In the genomic region with DNA sequence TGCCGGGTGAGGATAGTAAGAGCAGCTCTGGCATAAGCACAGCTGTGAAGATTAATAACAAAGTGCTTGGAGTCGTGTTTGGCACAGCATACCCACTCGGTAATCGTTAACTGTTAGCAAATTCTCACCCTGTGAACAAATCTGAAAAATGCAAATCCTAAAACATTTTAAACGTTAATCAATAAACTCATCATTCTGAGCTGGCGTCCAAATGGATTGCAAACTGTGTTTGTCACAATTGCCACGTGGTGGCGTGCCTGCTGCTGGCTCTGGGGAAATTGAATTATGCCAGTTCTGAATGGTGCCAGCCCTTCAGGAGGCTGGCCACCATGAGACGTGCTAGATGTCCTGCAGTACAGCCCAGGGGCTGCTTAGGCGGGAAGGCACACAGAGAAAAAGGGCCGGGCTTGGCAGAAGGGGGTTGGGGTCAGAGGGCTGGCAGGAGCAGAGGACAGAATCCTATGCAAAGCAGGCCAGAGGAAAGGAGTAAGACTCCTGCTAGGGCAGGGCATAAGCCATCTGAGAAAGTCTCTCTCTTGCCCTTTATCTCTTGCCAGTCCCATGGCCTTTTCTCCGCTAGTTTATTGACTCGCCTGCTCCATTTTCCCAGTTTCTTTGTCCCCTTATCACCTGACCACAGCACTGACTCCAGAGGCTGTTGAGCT, we compare ENCODE assay signal across 9 cellular contexts. TPM values are rescaled to one million over a fixed set of nuclear protein-coding genes. Genes with fewer than 3 reads are reported as not detected.
DNase-seq lines count a peak whose midpoint lies in the region; ATAC-seq lines count a peak whose summit lies in the region.
"Had no signal": no experiment of that assay in that cellular context is flagged by ENCODE, and none has a peak within 500 bp of the region (broad histone marks: within the 10 kb centered on the region; RNA-seq: fewer than 3 reads in every experiment).

No MANE protein-coding gene starts in this region.

- no peaks in the 10 kb centered on the region for H3K4me1 Mint-ChIP-seq in activated CD4-positive, alpha-beta T cell treated with anti-CD3 and anti-CD28 coated beads for 36 hours
- H3K4me1 Mint-ChIP-seq in activated CD4-positive, alpha-beta T cell treated with anti-CD3 and anti-CD28 coated beads, Interleukin-2, amount 10 ng/mL, durations not matched to agents 24 days and 14 days = peaks cover 3% of the 10 kb centered on the region
- H3K4me1 Mint-ChIP-seq in activated naive CD8-positive, alpha-beta T cell treated with anti-CD3 and anti-CD28 coated beads, Interleukin-2, amount 50 U/mL, for 24 hours = peaks cover 17% of the 10 kb centered on the region
- peaks cover 3 to 11% of the 10 kb centered on the region in 2 donors for H3K4me1 Mint-ChIP-seq in natural killer cell treated with Interleukin-12 subunit alpha and Interleukin-12 subunit beta and Interleukin-15 and Interleukin-18, amount 100 ng/mL, for 72 hours (ENCODE audit: low read depth in 2 of 2)

- H3K36me3 Mint-ChIP-seq in activated CD4-positive, alpha-beta T cell treated with anti-CD3 and anti-CD28 coated beads for 36 hours (ENCODE audit: low read depth) = no peaks in the 10 kb centered on the region
- H3K36me3 Mint-ChIP-seq in activated CD4-positive, alpha-beta T cell treated with anti-CD3 and anti-CD28 coated beads, Interleukin-2, amount 10 ng/mL, durations not matched to agents 24 days and 14 days (ENCODE audit: low read depth) = no peaks in the 10 kb centered on the region
- H3K36me3 Mint-ChIP-seq in activated naive CD8-positive, alpha-beta T cell treated with anti-CD3 and anti-CD28 coated beads, Interleukin-2, amount 50 U/mL, for 24 hours (ENCODE audit: low read depth) = no peaks in the 10 kb centered on the region
- no peaks in the 10 kb centered on the region for H3K36me3 Mint-ChIP-seq in natural killer cell treated with Interleukin-12 subunit alpha and Interleukin-12 subunit beta and Interleukin-15 and Interleukin-18, amount 100 ng/mL, for 72 hours
- H3K36me3 Mint-ChIP-seq: naive B cell had no signal

- H3K4me3 Mint-ChIP-seq in activated CD4-positive, alpha-beta T cell treated with anti-CD3 and anti-CD28 coated beads for 36 hours = no peak overlapping the region
- no peak overlapping the region for H3K4me3 Mint-ChIP-seq in activated CD4-positive, alpha-beta T cell treated with anti-CD3 and anti-CD28 coated beads, Interleukin-2, amount 10 ng/mL, durations not matched to agents 24 days and 14 days
- no peak overlapping the region for H3K4me3 Mint-ChIP-seq in activated naive CD8-positive, alpha-beta T cell treated with anti-CD3 and anti-CD28 coated beads, Interleukin-2, amount 50 U/mL, for 24 hours
- H3K4me3 Mint-ChIP-seq in natural killer cell treated with Interleukin-12 subunit alpha and Interleukin-12 subunit beta and Interleukin-15 and Interleukin-18, amount 100 ng/mL, for 72 hours = no peak overlapping the region

- DNase-seq in activated CD4-positive, alpha-beta T cell treated with anti-CD3 and anti-CD28 coated beads for 36 hours = peak; percentile 49
- no peak for DNase-seq in activated CD4-positive, alpha-beta T cell treated with anti-CD3 and anti-CD28 coated beads, Interleukin-2, amount 10 ng/mL, durations not matched to agents 24 days and 14 days
- DNase-seq in NCI-H2171 treated with DMSO at 0.1 percent for 48 hours (lab: John Stamatoyannopoulos, UW) (peak; percentile 26), cerebellar cortex (ENCODE audit: low spot score) (peak; percentile 85), substantia nigra (lab: John Stamatoyannopoulos, UW) (peak in 30 of 49 donors; percentile 20 to 72 (median 36))
- no peak for DNase-seq in activated naive CD8-positive, alpha-beta T cell treated with anti-CD3 and anti-CD28 coated beads, Interleukin-2, amount 50 U/mL, for 24 hours
- no peak for DNase-seq in natural killer cell treated with Interleukin-12 subunit alpha and Interleukin-12 subunit beta and Interleukin-15 and Interleukin-18, amount 100 ng/mL, for 72 hours (ENCODE audit: low spot score)
- DNase-seq: naive B cell had no signal

- intact Hi-C loops in activated CD4-positive, alpha-beta T cell treated with anti-CD3 and anti-CD28 coated beads for 36 hours (cut with DNase I, micrococcal nuclease) = loop anchor here in 1 of 2 experiments (5.0 kb wide), 1 partner anchor 196 kb away; no protein-coding TSS in a partner anchor
- intact Hi-C loops in activated CD4-positive, alpha-beta T cell treated with anti-CD3 and anti-CD28 coated beads, Interleukin-2, amount 10 ng/mL, durations not matched to agents 24 days and 14 days (cut with micrococcal nuclease) = no loop called here

- no peak overlapping the region for H3K27ac ChIP-seq in substantia nigra (ENCODE audit: low read depth, low read length, poor library complexity, severe bottlenecking)

- H3K27me3 Mint-ChIP-seq in activated CD4-positive, alpha-beta T cell treated with anti-CD3 and anti-CD28 coated beads for 36 hours = peaks cover 52% of the 10 kb centered on the region
- peaks cover 70% of the 10 kb centered on the region for H3K27me3 Mint-ChIP-seq in activated CD4-positive, alpha-beta T cell treated with anti-CD3 and anti-CD28 coated beads, Interleukin-2, amount 10 ng/mL, durations not matched to agents 24 days and 14 days
- peaks cover 71% of the 10 kb centered on the region for H3K27me3 Mint-ChIP-seq in activated naive CD8-positive, alpha-beta T cell treated with anti-CD3 and anti-CD28 coated beads, Interleukin-2, amount 50 U/mL, for 24 hours
- H3K27me3 Mint-ChIP-seq in natural killer cell treated with Interleukin-12 subunit alpha and Interleukin-12 subunit beta and Interleukin-15 and Interleukin-18, amount 100 ng/mL, for 72 hours = peaks cover 44 to 55% of the 10 kb centered on the region in 2 donors

- ATAC-seq in activated CD4-positive, alpha-beta T cell treated with anti-CD3 and anti-CD28 coated beads for 36 hours = no peak
- no peak for ATAC-seq in activated naive CD8-positive, alpha-beta T cell treated with anti-CD3 and anti-CD28 coated beads, Interleukin-2, amount 50 U/mL, for 24 hours
- ATAC-seq in GM18907 (IDR thresholded peaks at IDR 0.05; ENCODE audit: unreplicated experiment) = no peak
- ATAC-seq in natural killer cell treated with Interleukin-12 subunit alpha and Interleukin-12 subunit beta and Interleukin-15 and Interleukin-18, amount 100 ng/mL, for 72 hours = no peak

- H3K9me3 Mint-ChIP-seq in activated CD4-positive, alpha-beta T cell treated with anti-CD3 and anti-CD28 coated beads for 36 hours (ENCODE audit: low read depth) = no peaks in the 10 kb centered on the region
- no peaks in the 10 kb centered on the region for H3K9me3 Mint-ChIP-seq in activated CD4-positive, alpha-beta T cell treated with anti-CD3 and anti-CD28 coated beads, Interleukin-2, amount 10 ng/mL, durations not matched to agents 24 days and 14 days
- no peaks in the 10 kb centered on the region for H3K9me3 Mint-ChIP-seq in activated naive CD8-positive, alpha-beta T cell treated with anti-CD3 and anti-CD28 coated beads, Interleukin-2, amount 50 U/mL, for 24 hours
- no peaks in the 10 kb centered on the region for H3K9me3 Mint-ChIP-seq in natural killer cell treated with Interleukin-12 subunit alpha and Interleukin-12 subunit beta and Interleukin-15 and Interleukin-18, amount 100 ng/mL, for 72 hours

- CTCF ChIA-PET in activated CD4-positive, alpha-beta T cell treated with anti-CD3 and anti-CD28 coated beads for 36 hours (lab: Charles Lee) = interaction anchor here (1.0 to 9.8 kb wide), 11 partner anchors 10 to 116 kb away, joined by 3 to 108 read pairs (median 30); a partner anchor contains a TSS

- POLR2A ChIA-PET in activated CD4-positive, alpha-beta T cell treated with anti-CD3 and anti-CD28 coated beads for 36 hours (lab: Charles Lee) = no interaction called here

- no peak overlapping the region for H3K27ac Mint-ChIP-seq in activated CD4-positive, alpha-beta T cell treated with anti-CD3 and anti-CD28 coated beads for 36 hours
- H3K27ac Mint-ChIP-seq in activated CD4-positive, alpha-beta T cell treated with anti-CD3 and anti-CD28 coated beads, Interleukin-2, amount 10 ng/mL, durations not matched to agents 24 days and 14 days = no peak overlapping the region
- no peak overlapping the region for H3K27ac Mint-ChIP-seq in activated naive CD8-positive, alpha-beta T cell treated with anti-CD3 and anti-CD28 coated beads, Interleukin-2, amount 50 U/mL, for 24 hours
- no peak overlapping the region for H3K27ac Mint-ChIP-seq in natural killer cell treated with Interleukin-12 subunit alpha and Interleukin-12 subunit beta and Interleukin-15 and Interleukin-18, amount 100 ng/mL, for 72 hours

RNA-seq across cellular contexts. Expression of a gene that starts 22.1 kb away (rescaled TPM):
- 10 to 100 TPM; 63.2 to 80.4 TPM for total RNA-seq in activated CD4-positive, alpha-beta T cell treated with anti-CD3 and anti-CD28 coated beads for 36 hours
- total RNA-seq in activated CD4-positive, alpha-beta T cell treated with anti-CD3 and anti-CD28 coated beads, Interleukin-2, amount 10 ng/mL, durations not matched to agents 24 days and 14 days = 124 and 134 TPM in 2 replicates
- total RNA-seq in natural killer cell treated with Interleukin-12 subunit alpha and Interleukin-12 subunit beta and Interleukin-15 and Interleukin-18, amount 100 ng/mL, for 72 hours = 100 to 1,000 TPM; 169 to 184 TPM

Comparison
In these comparisons a context has a peak if more than half of its experiments do, and no peak if none do; other contexts are left out.
1. DNase-seq: peak in activated CD4-positive, alpha-beta T cell treated with anti-CD3 and anti-CD28 coated beads for 36 hours (single experiment), NCI-H2171 treated with DMSO at 0.1 percent for 48 hours (single experiment), cerebellar cortex (single experiment) and substantia nigra (30 of 49); none in activated CD4-positive, alpha-beta T cell treated with anti-CD3 and anti-CD28 coated beads, Interleukin-2, amount 10 ng/mL, durations not matched to agents 24 days and 14 days (single experiment), activated naive CD8-positive, alpha-beta T cell treated with anti-CD3 and anti-CD28 coated beads, Interleukin-2, amount 50 U/mL, for 24 hours (single experiment) and natural killer cell treated with Interleukin-12 subunit alpha and Interleukin-12 subunit beta and Interleukin-15 and Interleukin-18, amount 100 ng/mL, for 72 hours (single experiment).